ENCODE assay signal across 9 cellular contexts in genomic region chr20:56554869-56555268, GRCh38. TPM values are rescaled to one million over a fixed set of nuclear protein-coding genes. Genes with fewer than 3 reads are reported as not detected.
DNase-seq lines count a peak whose midpoint lies in the region; FAIRE-seq and TF ChIP-seq lines count a peak whose summit lies in the region.
"Had no signal": no experiment of that assay in that cellular context is flagged by ENCODE, and none has a peak within 500 bp of the region (broad histone marks: within the 10 kb centered on the region; RNA-seq: fewer than 3 reads in every experiment).

No MANE protein-coding gene starts in this region.

- no TSS peak for BruUV-seq in A673 (replicated peaks; lab: Mats Ljungman, UMichigan)

- intact Hi-C loops in A673 (cut with micrococcal nuclease; ENCODE audit: unreplicated experiment): loop anchor here (5.0 kb wide), 3 partner anchors 72 to 797 kb away; partner anchors contain the start of genes RAE1 and TFAP2C

- CTCF ChIA-PET in A673 (lab: Charles Lee): interaction anchor here (0.6 to 0.7 kb wide), 2 partner anchors 10 to 944 kb away, joined by 3 to 5 read pairs; no protein-coding TSS in a partner anchor

- peak; percentile 38 for FAIRE-seq in GM12891 (lab: Jason Lieb, UNC)

- POLR2A ChIA-PET in A673 (lab: Charles Lee; ENCODE audit: low non-redundant PET): no interaction called here

- peaks cover 8% of the 10 kb centered on the region for H3K4me1 ChIP-seq in A673 (ENCODE audit: insufficient read depth, low read length, poor library complexity, severe bottlenecking)

- TF ChIP-seq POLR2A in GM12891 (IDR thresholded peaks at IDR 0.05; ENCODE audit: low read depth, low read length): no peak

- H3K9me3 ChIP-seq in A673 (ENCODE audit: low read depth, low read length, poor library complexity, severe bottlenecking): no peaks in the 10 kb centered on the region

- H3K27me3 ChIP-seq in A673 (replicated peaks; ENCODE audit: insufficient read depth, low read depth, low read length, poor library complexity): peaks cover 12% of the 10 kb centered on the region

- H3K36me3 ChIP-seq in A673 (ENCODE audit: insufficient read depth, low read length, poor library complexity, severe bottlenecking): no peaks in the 10 kb centered on the region

- TF ChIP-seq CTCF in A673 (conservative IDR thresholded peaks at IDR 0.05; ENCODE audit: low read depth, low read length) (no peak), HFF-Myc (IDR thresholded peaks at IDR 0.05; ENCODE audit: low read depth, low read length, missing control alignments) (no peak)

- H3K4me3 ChIP-seq in A673 (ENCODE audit: low read depth, low read length, poor library complexity, severe bottlenecking) (no peak overlapping the region), HFF-Myc (replicated peaks; ENCODE audit: low read depth, low read length) (no peak overlapping the region)

- DNase-seq in A673 (ENCODE audit: low spot score) (peak; percentile 95), GM12891 (ENCODE audit: insufficient read length, low spot score) (peak; percentile 31), HFF-Myc (ENCODE audit: extremely low read depth, low read depth) (peak; percentile 98), LHCN-M2 (ENCODE audit: low read depth) (peak; percentile 97), SHP77 treated with DMSO at 0.1 percent for 48 hours (lab: John Stamatoyannopoulos, UW) (peak; percentile 99), epidermal melanocyte (ENCODE audit: insufficient read length, low spot score) (peak; percentile 81), mucosa of gallbladder (ENCODE audit: low spot score) (peak; percentile 43)
- no peak for DNase-seq in activated effector memory CD4-positive, alpha-beta T cell treated with Interleukin-2 at 50 U/mL for 16 hours
- DNase-seq: naive B cell had no signal

- H3K27ac ChIP-seq in A673 (ENCODE audit: low read depth, low read length, poor library complexity, severe bottlenecking): no peak overlapping the region

TF ChIP-seq in GM12891, 5 proteins besides CTCF, POLR2A, EP300 and RAD21:
- TF ChIP-seq POU2F2 (IDR thresholded peaks at IDR 0.05; ENCODE audit: low read depth, low read length) (no peak), SPI1 (IDR thresholded peaks at IDR 0.05; ENCODE audit: low read depth, low read length) (peak; percentile 76)

RNA-seq across cellular contexts. Expression of gene FAM209B, which starts 21.8 kb away (rescaled TPM):
- total RNA-seq in A673 (2021) (0.45 and 0.81 TPM in 2 replicates), LHCN-M2 (2014; rRNA removed) (not detected in 2 replicates), mucosa of gallbladder (0.32 TPM)
- 0.24 TPM for polyA plus RNA-seq in GM12891 (2012; ENCODE audit: low read depth, missing spikeins)
- polyA plus RNA-seq in LHCN-M2 (2012): 0.10 TPM

RNA-seq across cellular contexts. Expression of gene FAM209A, which starts 30.3 kb away (rescaled TPM):
- total RNA-seq in A673 (2021) (0.32 and 0.46 TPM in 2 replicates), LHCN-M2 (2014; rRNA removed) (not detected in 2 replicates), mucosa of gallbladder (0.46 TPM)
- 0.40 TPM for polyA plus RNA-seq in GM12891 (2012; ENCODE audit: low read depth, missing spikeins)
- polyA plus RNA-seq in LHCN-M2 (2012): not detected
